8 cellular contexts compared by ENCODE assay signal in the genomic region with DNA sequence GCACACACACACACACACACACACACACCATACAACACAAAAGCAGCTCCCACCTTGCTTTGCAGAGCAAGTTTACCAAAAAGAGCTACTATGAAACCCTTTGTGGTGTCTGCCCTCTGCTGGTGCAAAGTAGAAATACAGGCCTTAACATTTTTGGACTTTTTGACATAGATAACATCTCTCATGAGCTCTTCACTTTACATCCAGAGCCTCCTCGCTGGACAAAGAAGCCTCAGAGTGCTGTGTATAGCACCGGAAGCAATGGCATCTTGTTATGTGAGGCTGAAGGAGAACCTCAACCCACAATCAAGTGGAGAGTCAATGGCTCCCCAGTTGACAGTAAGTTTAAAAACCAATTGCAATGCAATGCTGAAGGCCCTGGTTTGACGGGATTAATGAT.
DNase-seq lines count a peak whose midpoint lies in the region; ATAC-seq and TF ChIP-seq lines count a peak whose summit lies in the region.

No MANE protein-coding gene starts in this region.

- no peaks in the 10 kb centered on the region for H3K9me3 ChIP-seq in PC-3 (ENCODE audit: low read length)

- no peaks in the 10 kb centered on the region for H3K36me3 Mint-ChIP-seq in activated naive CD4-positive, alpha-beta T cell treated with anti-CD3 and anti-CD28 coated beads for 36 hours (ENCODE audit: low read depth)
- no peaks in the 10 kb centered on the region for H3K36me3 Mint-ChIP-seq in mesothelial cell of epicardium
- H3K36me3 Mint-ChIP-seq in natural killer cell treated with Interleukin-12 subunit alpha and Interleukin-12 subunit beta and Interleukin-15 and Interleukin-18, amount 100 ng/mL, for 72 hours = no peaks in the 10 kb centered on the region

- ATAC-seq in GM21526 (IDR thresholded peaks at IDR 0.05; ENCODE audit: low FRiP score, unreplicated experiment) (peak; percentile 90), PC-3 (peak; percentile 37)
- no peak for ATAC-seq in natural killer cell treated with Interleukin-12 subunit alpha and Interleukin-12 subunit beta and Interleukin-15 and Interleukin-18, amount 100 ng/mL, for 72 hours

- CTCF ChIA-PET in activated naive CD4-positive, alpha-beta T cell treated with anti-CD3 and anti-CD28 coated beads for 36 hours (lab: Charles Lee) = interaction anchor here (0.7 to 1.8 kb wide), 15 partner anchors 10 to 330 kb away, joined by 3 to 8 read pairs (median 3); no protein-coding TSS in a partner anchor
- CTCF ChIA-PET in PC-3 (lab: Charles Lee) = interaction anchor here (0.7 kb wide), 1 partner anchor 311 kb away, joined by 3 read pairs; no protein-coding TSS in a partner anchor

- H3K9me3 Mint-ChIP-seq in activated naive CD4-positive, alpha-beta T cell treated with anti-CD3 and anti-CD28 coated beads for 36 hours = no peaks in the 10 kb centered on the region
- no peaks in the 10 kb centered on the region for H3K9me3 Mint-ChIP-seq in mesothelial cell of epicardium
- peaks cover 4% of the 10 kb centered on the region for H3K9me3 Mint-ChIP-seq in natural killer cell treated with Interleukin-12 subunit alpha and Interleukin-12 subunit beta and Interleukin-15 and Interleukin-18, amount 100 ng/mL, for 72 hours

- H3K27ac ChIP-seq in PC-3 (ENCODE audit: low read length) = no peak overlapping the region

- no peaks in the 10 kb centered on the region for H3K4me1 Mint-ChIP-seq in activated naive CD4-positive, alpha-beta T cell treated with anti-CD3 and anti-CD28 coated beads for 36 hours (ENCODE audit: low read depth)
- H3K4me1 Mint-ChIP-seq in mesothelial cell of epicardium = no peaks in the 10 kb centered on the region
- H3K4me1 Mint-ChIP-seq in natural killer cell treated with Interleukin-12 subunit alpha and Interleukin-12 subunit beta and Interleukin-15 and Interleukin-18, amount 100 ng/mL, for 72 hours (ENCODE audit: low read depth in 2 of 2) = no peaks in the 10 kb centered on the region

- no peaks in the 10 kb centered on the region for H3K9me2 ChIP-seq in PC-3 (replicated peaks; ENCODE audit: low read length)

- H3K27ac Mint-ChIP-seq in activated naive CD4-positive, alpha-beta T cell treated with anti-CD3 and anti-CD28 coated beads for 36 hours = no peak overlapping the region
- no peak overlapping the region for H3K27ac Mint-ChIP-seq in mesothelial cell of epicardium
- H3K27ac Mint-ChIP-seq in natural killer cell treated with Interleukin-12 subunit alpha and Interleukin-12 subunit beta and Interleukin-15 and Interleukin-18, amount 100 ng/mL, for 72 hours = no peak overlapping the region

- H3K9ac ChIP-seq in PC-3 (ENCODE audit: low read length) = no peak overlapping the region

- H3F3A ChIP-seq in PC-3 (ENCODE audit: low read length, unreplicated experiment) = no peaks in the 10 kb centered on the region

- no peaks in the 10 kb centered on the region for H3K36me3 ChIP-seq in PC-3 (ENCODE audit: low read depth, low read length)

- TF ChIP-seq CTCF in PC-3 (conservative IDR thresholded peaks at IDR 0.05; ENCODE audit: low read depth, low read length) = peak; percentile 90
- TF ChIP-seq CTCF in mesothelial cell of epicardium (IDR thresholded peaks at IDR 0.05; ENCODE audit: unreplicated experiment) = peak; percentile 93

- DNase-seq in activated naive CD4-positive, alpha-beta T cell treated with anti-CD3 and anti-CD28 coated beads for 36 hours = peak; percentile 39
- no peak for DNase-seq in activated naive CD4-positive, alpha-beta T cell treated with Interleukin-2 at 50 U/mL for 16 hours
- DNase-seq in HuH-7 (ENCODE audit: low spot score) = peak; percentile 15
- DNase-seq in PC-3 = peak; percentile 85
- peak; percentile 22 for DNase-seq in dedifferentiated amniotic fluid mesenchymal stem cell (ENCODE audit: extremely low spot score)
- DNase-seq in mesothelial cell of epicardium (ENCODE audit: low spot score in 2 of 2, unreplicated experiment in 2 of 2) = peak in 1 of 2 experiments; percentile 51
- DNase-seq in natural killer cell treated with Interleukin-12 subunit alpha and Interleukin-12 subunit beta and Interleukin-15 and Interleukin-18, amount 100 ng/mL, for 72 hours (ENCODE audit: low spot score) = no peak

- no peaks in the 10 kb centered on the region for H4K20me1 ChIP-seq in PC-3 (ENCODE audit: low read length)

- no peaks in the 10 kb centered on the region for H3K27me3 ChIP-seq in PC-3 (ENCODE audit: low read length)

- no peak overlapping the region for H3K4me3 Mint-ChIP-seq in activated naive CD4-positive, alpha-beta T cell treated with anti-CD3 and anti-CD28 coated beads for 36 hours
- no peak overlapping the region for H3K4me3 Mint-ChIP-seq in mesothelial cell of epicardium
- no peak overlapping the region for H3K4me3 Mint-ChIP-seq in natural killer cell treated with Interleukin-12 subunit alpha and Interleukin-12 subunit beta and Interleukin-15 and Interleukin-18, amount 100 ng/mL, for 72 hours

- H3K4me1 ChIP-seq in PC-3 (ENCODE audit: insufficient read depth, low read length) = peaks cover 24% of the 10 kb centered on the region

- no peak overlapping the region for H2AFZ ChIP-seq in PC-3 (ENCODE audit: low read length)

- intact Hi-C loops in activated naive CD4-positive, alpha-beta T cell treated with anti-CD3 and anti-CD28 coated beads for 36 hours (cut with micrococcal nuclease) = loop anchor here (1.0 kb wide), 1 partner anchor 311 kb away; no protein-coding TSS in a partner anchor
- intact Hi-C loops in PC-3 (cut with micrococcal nuclease) = loop anchor here (1.0 kb wide), 2 partner anchors 23 to 311 kb away; no protein-coding TSS in a partner anchor

- H3K4me3 ChIP-seq in PC-3 (ENCODE audit: low read length) = no peak overlapping the region

- no TSS peak for BruUV-seq in PC-3 (replicated peaks; lab: Mats Ljungman, UMichigan)

- H3K79me2 ChIP-seq in PC-3 (ENCODE audit: low read length) = no peaks in the 10 kb centered on the region

- H3K27me3 Mint-ChIP-seq in activated naive CD4-positive, alpha-beta T cell treated with anti-CD3 and anti-CD28 coated beads for 36 hours (ENCODE audit: low read depth) = no peaks in the 10 kb centered on the region
- H3K27me3 Mint-ChIP-seq in mesothelial cell of epicardium (ENCODE audit: low read depth) = peaks cover 51% of the 10 kb centered on the region
- no peaks in the 10 kb centered on the region for H3K27me3 Mint-ChIP-seq in natural killer cell treated with Interleukin-12 subunit alpha and Interleukin-12 subunit beta and Interleukin-15 and Interleukin-18, amount 100 ng/mL, for 72 hours

- POLR2A ChIA-PET in PC-3 (lab: Charles Lee; ENCODE audit: unreplicated experiment) = no interaction called here

- H3K4me2 ChIP-seq in PC-3 (ENCODE audit: low read length) = no peak overlapping the region

Comparison
In these comparisons a context has a peak if more than half of its experiments do, and no peak if none do; other contexts are left out.
1. DNase-seq: peak in activated naive CD4-positive, alpha-beta T cell treated with anti-CD3 and anti-CD28 coated beads for 36 hours (single experiment), HuH-7 (single experiment), PC-3 (single experiment) and dedifferentiated amniotic fluid mesenchymal stem cell (single experiment); none in activated naive CD4-positive, alpha-beta T cell treated with Interleukin-2 at 50 U/mL for 16 hours (single experiment) and natural killer cell treated with Interleukin-12 subunit alpha and Interleukin-12 subunit beta and Interleukin-15 and Interleukin-18, amount 100 ng/mL, for 72 hours (single experiment).
2. ATAC-seq: peak in GM21526 (single experiment) and PC-3 (single experiment); none in natural killer cell treated with Interleukin-12 subunit alpha and Interleukin-12 subunit beta and Interleukin-15 and Interleukin-18, amount 100 ng/mL, for 72 hours (0 of 2).